In the genomic region with DNA sequence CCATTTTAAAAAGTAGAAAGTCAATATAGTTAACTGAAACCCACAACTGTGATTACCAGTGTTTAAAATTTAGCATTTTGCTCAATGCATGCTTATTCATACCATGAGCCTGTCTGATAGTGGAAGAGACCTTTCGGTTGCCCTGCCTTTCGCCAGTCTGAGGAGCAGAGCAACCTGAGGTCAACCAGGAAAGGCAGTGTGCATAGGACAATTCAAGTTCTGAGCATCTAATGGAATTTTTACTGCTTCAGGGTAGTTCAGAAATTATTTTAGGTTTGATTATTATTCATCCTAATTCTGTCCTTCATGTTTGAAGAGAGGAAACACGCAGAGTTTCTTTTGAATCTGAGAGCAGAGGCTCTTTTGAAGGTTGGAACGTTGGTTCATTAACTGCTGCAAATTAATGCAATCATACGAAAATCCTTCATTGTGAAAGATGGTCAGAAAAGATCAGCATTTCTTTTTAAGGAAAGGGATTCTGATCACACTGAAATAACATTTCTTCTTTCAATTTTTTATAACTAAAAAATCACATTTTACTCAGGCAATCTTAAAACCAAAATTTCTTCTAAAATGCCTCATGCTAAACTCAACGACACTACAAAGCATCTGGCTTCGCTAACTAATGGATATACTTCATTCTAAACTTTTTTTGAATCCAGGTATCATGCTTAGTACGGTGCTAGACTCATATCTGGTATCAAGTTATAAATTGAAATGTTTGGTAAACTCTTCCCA, we compare ENCODE assay signal across 1 cellular context.
TF ChIP-seq lines count a peak whose summit lies in the region.

No MANE protein-coding gene starts in this region.

TF ChIP-seq in SK-N-SH, 30 proteins besides CTCF, POLR2A, EP300 and RAD21 (continued from another document):
- TF ChIP-seq, protein P1, sequence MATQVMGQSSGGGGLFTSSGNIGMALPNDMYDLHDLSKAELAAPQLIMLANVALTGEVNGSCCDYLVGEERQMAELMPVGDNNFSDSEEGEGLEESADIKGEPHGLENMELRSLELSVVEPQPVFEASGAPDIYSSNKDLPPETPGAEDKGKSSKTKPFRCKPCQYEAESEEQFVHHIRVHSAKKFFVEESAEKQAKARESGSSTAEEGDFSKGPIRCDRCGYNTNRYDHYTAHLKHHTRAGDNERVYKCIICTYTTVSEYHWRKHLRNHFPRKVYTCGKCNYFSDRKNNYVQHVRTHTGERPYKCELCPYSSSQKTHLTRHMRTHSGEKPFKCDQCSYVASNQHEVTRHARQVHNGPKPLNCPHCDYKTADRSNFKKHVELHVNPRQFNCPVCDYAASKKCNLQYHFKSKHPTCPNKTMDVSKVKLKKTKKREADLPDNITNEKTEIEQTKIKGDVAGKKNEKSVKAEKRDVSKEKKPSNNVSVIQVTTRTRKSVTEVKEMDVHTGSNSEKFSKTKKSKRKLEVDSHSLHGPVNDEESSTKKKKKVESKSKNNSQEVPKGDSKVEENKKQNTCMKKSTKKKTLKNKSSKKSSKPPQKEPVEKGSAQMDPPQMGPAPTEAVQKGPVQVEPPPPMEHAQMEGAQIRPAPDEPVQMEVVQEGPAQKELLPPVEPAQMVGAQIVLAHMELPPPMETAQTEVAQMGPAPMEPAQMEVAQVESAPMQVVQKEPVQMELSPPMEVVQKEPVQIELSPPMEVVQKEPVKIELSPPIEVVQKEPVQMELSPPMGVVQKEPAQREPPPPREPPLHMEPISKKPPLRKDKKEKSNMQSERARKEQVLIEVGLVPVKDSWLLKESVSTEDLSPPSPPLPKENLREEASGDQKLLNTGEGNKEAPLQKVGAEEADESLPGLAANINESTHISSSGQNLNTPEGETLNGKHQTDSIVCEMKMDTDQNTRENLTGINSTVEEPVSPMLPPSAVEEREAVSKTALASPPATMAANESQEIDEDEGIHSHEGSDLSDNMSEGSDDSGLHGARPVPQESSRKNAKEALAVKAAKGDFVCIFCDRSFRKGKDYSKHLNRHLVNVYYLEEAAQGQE (IDR thresholded peaks at IDR 0.05; ENCODE audit: low read depth, low read length), result no peak
- no peak for TF ChIP-seq FOXM1 (IDR thresholded peaks at IDR 0.05; ENCODE audit: low read depth)
- TF ChIP-seq POLR2AphosphoS5 (IDR thresholded peaks at IDR 0.05; ENCODE audit: low read depth, low read length), result no peak
- TF ChIP-seq, protein P2, sequence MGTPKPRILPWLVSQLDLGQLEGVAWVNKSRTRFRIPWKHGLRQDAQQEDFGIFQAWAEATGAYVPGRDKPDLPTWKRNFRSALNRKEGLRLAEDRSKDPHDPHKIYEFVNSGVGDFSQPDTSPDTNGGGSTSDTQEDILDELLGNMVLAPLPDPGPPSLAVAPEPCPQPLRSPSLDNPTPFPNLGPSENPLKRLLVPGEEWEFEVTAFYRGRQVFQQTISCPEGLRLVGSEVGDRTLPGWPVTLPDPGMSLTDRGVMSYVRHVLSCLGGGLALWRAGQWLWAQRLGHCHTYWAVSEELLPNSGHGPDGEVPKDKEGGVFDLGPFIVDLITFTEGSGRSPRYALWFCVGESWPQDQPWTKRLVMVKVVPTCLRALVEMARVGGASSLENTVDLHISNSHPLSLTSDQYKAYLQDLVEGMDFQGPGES (IDR thresholded peaks at IDR 0.05; ENCODE audit: low read depth, low read length), result no peak
- TF ChIP-seq JUND (IDR thresholded peaks at IDR 0.05), result no peak
- TF ChIP-seq, protein P3, sequence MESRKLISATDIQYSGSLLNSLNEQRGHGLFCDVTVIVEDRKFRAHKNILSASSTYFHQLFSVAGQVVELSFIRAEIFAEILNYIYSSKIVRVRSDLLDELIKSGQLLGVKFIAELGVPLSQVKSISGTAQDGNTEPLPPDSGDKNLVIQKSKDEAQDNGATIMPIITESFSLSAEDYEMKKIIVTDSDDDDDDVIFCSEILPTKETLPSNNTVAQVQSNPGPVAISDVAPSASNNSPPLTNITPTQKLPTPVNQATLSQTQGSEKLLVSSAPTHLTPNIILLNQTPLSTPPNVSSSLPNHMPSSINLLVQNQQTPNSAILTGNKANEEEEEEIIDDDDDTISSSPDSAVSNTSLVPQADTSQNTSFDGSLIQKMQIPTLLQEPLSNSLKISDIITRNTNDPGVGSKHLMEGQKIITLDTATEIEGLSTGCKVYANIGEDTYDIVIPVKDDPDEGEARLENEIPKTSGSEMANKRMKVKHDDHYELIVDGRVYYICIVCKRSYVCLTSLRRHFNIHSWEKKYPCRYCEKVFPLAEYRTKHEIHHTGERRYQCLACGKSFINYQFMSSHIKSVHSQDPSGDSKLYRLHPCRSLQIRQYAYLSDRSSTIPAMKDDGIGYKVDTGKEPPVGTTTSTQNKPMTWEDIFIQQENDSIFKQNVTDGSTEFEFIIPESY (IDR thresholded peaks at IDR 0.05; ENCODE audit: borderline replicate concordance, low read depth), result no peak
TF ChIP-seq in SK-N-SH: peak in this region for 0.
